In genomic region chr6:141922898-141923297, GRCh38 we compare ENCODE assay signal across 39 cellular contexts.
"Had no signal": no experiment of that assay in that cellular context is flagged by ENCODE, and none has a peak within 500 bp of the region (broad histone marks: within the 10 kb centered on the region; RNA-seq: fewer than 3 reads in every experiment).

No MANE protein-coding gene starts in this region.

- H3K4me3 ChIP-seq: adrenal gland, ascending aorta, body of pancreas, breast epithelium, cardiac muscle cell had no signal

- H3K27ac Mint-ChIP-seq: activated naive CD4-positive, alpha-beta T cell treated with anti-CD3 and anti-CD28 coated beads for 36 hours; activated naive CD4-positive, alpha-beta T cell treated with anti-CD3 and anti-CD28 coated beads, Interleukin-2, amount 10 ng/mL, durations not matched to agents 7 days and 5 days; activated naive CD4-positive, alpha-beta T cell treated with anti-CD3 and anti-CD28 coated beads, Interleukin-2, amount 50 U/mL, for 24 hours; activated naive CD4-positive, alpha-beta T cell treated with anti-CD3 and anti-CD28 coated beads, Interleukin-2, amount 50 U/mL, for 72 hours; activated naive CD8-positive, alpha-beta T cell; activated naive CD8-positive, alpha-beta T cell treated with anti-CD3 and anti-CD28 coated beads for 36 hours; activated naive CD8-positive, alpha-beta T cell treated with anti-CD3 and anti-CD28 coated beads, Interleukin-2, amount 10 ng/mL, durations not matched to agents 7 days and 5 days; activated naive CD8-positive, alpha-beta T cell treated with anti-CD3 and anti-CD28 coated beads, Interleukin-2, amount 50 U/mL, for 24 hours; activated T-cell treated with anti-CD3 and anti-CD28 coated beads, Interleukin-2, amount 50 U/mL, for 24 hours; activated T-cell treated with anti-CD3 and anti-CD28 coated beads, Interleukin-2, amount 50 U/mL, for 72 hours; activated T-helper 1 cell treated with anti-CD3 and anti-CD28 coated beads, Interleukin-12 subunit alpha, Interleukin-12 subunit beta, Interleukin-2, Interleukin-4 antibody, amounts not matched to agents 30 ng/mL and 10 ng/mL and 1 ng/mL, durations not matched to agents 14 hours and 24 hours and 36 hours; activated T-helper 17 cell treated with anti-CD3 and anti-CD28 coated beads, Interleukin-2, amount 50 U/mL, for 72 hours; activated T-helper 2 cell treated with anti-CD3 and anti-CD28 coated beads, Interferon-gamma antibody, Interleukin-2, Interleukin-4, amounts not matched to agents 10 μg/mL and 5 μg/mL and 100 μg/mL, durations not matched to agents 14 hours and 24 hours and 36 hours; brain had no signal

- H3K9me3 Mint-ChIP-seq: activated naive CD4-positive, alpha-beta T cell treated with anti-CD3 and anti-CD28 coated beads, Interleukin-2, amount 10 ng/mL, durations not matched to agents 7 days and 5 days; activated naive CD4-positive, alpha-beta T cell treated with anti-CD3 and anti-CD28 coated beads, Interleukin-2, amount 50 U/mL, for 24 hours; activated naive CD8-positive, alpha-beta T cell treated with anti-CD3 and anti-CD28 coated beads, Interleukin-2, amount 10 ng/mL, durations not matched to agents 7 days and 5 days; activated T-helper 17 cell treated with anti-CD3 and anti-CD28 coated beads, Interleukin-2, amount 50 U/mL, for 72 hours; central memory CD8-positive, alpha-beta T cell had no signal

- DNase-seq: activated effector memory CD4-positive, alpha-beta T cell treated with anti-CD3 and anti-CD28 coated beads, Interleukin-2, amount 50 U/mL, for 16 hours; activated effector memory CD4-positive, alpha-beta T cell treated with Interleukin-2 at 50 U/mL for 16 hours; activated gamma-delta T cell; activated gamma-delta T cell treated with Interleukin-2 at 50 U/mL for 16 hours; activated naive CD4-positive, alpha-beta T cell; activated naive CD4-positive, alpha-beta T cell treated with anti-CD3 and anti-CD28 coated beads for 36 hours; activated naive CD4-positive, alpha-beta T cell treated with anti-CD3 and anti-CD28 coated beads, Interleukin-2, amount 10 ng/mL, durations not matched to agents 7 days and 5 days; activated naive CD4-positive, alpha-beta T cell treated with anti-CD3 and anti-CD28 coated beads, Interleukin-2, amount 50 U/mL, for 16 hours; activated naive CD4-positive, alpha-beta T cell treated with Interleukin-2 at 50 U/mL for 16 hours; activated naive CD8-positive, alpha-beta T cell treated with anti-CD3 and anti-CD28 coated beads for 36 hours; activated naive CD8-positive, alpha-beta T cell treated with anti-CD3 and anti-CD28 coated beads, Interleukin-2, amount 10 ng/mL, durations not matched to agents 7 days and 5 days; activated naive CD8-positive, alpha-beta T cell treated with anti-CD3 and anti-CD28 coated beads, Interleukin-2, amount 50 U/mL, for 24 hours; activated T-cell treated with anti-CD3 and anti-CD28 coated beads, Interleukin-2, amount 50 U/mL, for 24 hours; activated T-cell treated with anti-CD3 and anti-CD28 coated beads, Interleukin-2, amount 50 U/mL, for 4 hours; activated T-cell treated with anti-CD3 and anti-CD28 coated beads, Interleukin-2, amount 50 U/mL, for 48 hours; activated T-cell treated with anti-CD3 and anti-CD28 coated beads, Interleukin-2, amount 50 U/mL, for 72 hours; adrenal gland; amniotic stem cell; amygdala; anterior cingulate cortex; aorta; body of pancreas; brain microvascular endothelial cell; caudate nucleus; central memory CD4-positive, alpha-beta T cell; cerebellar nuclear complex had no signal

- H3K4me3 Mint-ChIP-seq: activated naive CD4-positive, alpha-beta T cell treated with anti-CD3 and anti-CD28 coated beads for 36 hours; activated naive CD4-positive, alpha-beta T cell treated with anti-CD3 and anti-CD28 coated beads, Interleukin-2, amount 10 ng/mL, durations not matched to agents 7 days and 5 days; activated naive CD4-positive, alpha-beta T cell treated with anti-CD3 and anti-CD28 coated beads, Interleukin-2, amount 50 U/mL, for 24 hours; activated naive CD8-positive, alpha-beta T cell; activated naive CD8-positive, alpha-beta T cell treated with anti-CD3 and anti-CD28 coated beads for 36 hours; activated naive CD8-positive, alpha-beta T cell treated with anti-CD3 and anti-CD28 coated beads, Interleukin-2, amount 10 ng/mL, durations not matched to agents 7 days and 5 days; activated naive CD8-positive, alpha-beta T cell treated with anti-CD3 and anti-CD28 coated beads, Interleukin-2, amount 50 U/mL, for 24 hours; activated T-cell treated with anti-CD3 and anti-CD28 coated beads, Interleukin-2, amount 50 U/mL, for 24 hours; activated T-cell treated with anti-CD3 and anti-CD28 coated beads, Interleukin-2, amount 50 U/mL, for 4 hours; activated T-cell treated with anti-CD3 and anti-CD28 coated beads, Interleukin-2, amount 50 U/mL, for 72 hours; activated T-helper 1 cell treated with anti-CD3 and anti-CD28 coated beads, Interleukin-12 subunit alpha, Interleukin-12 subunit beta, Interleukin-2, Interleukin-4 antibody, amounts not matched to agents 30 ng/mL and 10 ng/mL and 1 ng/mL, durations not matched to agents 14 hours and 24 hours and 36 hours; activated T-helper 17 cell treated with anti-CD3 and anti-CD28 coated beads, Interleukin-2, amount 50 U/mL, for 72 hours; brain; central memory CD8-positive, alpha-beta T cell had no signal

- H3K27me3 ChIP-seq: adrenal gland, ascending aorta, body of pancreas, brain microvascular endothelial cell, breast epithelium, cardiac muscle cell had no signal

- H3K4me1 ChIP-seq: adrenal gland, ascending aorta, body of pancreas, breast epithelium had no signal

- H3K27ac ChIP-seq: adrenal gland, ascending aorta, body of pancreas, brain microvascular endothelial cell, breast epithelium, cardiac muscle cell had no signal

- H3K36me3 ChIP-seq: adrenal gland, ascending aorta, brain microvascular endothelial cell, breast epithelium, cardiac muscle cell had no signal

- H3K27me3 Mint-ChIP-seq: activated naive CD4-positive, alpha-beta T cell treated with anti-CD3 and anti-CD28 coated beads, Interleukin-2, amount 10 ng/mL, durations not matched to agents 7 days and 5 days; activated naive CD4-positive, alpha-beta T cell treated with anti-CD3 and anti-CD28 coated beads, Interleukin-2, amount 50 U/mL, for 24 hours; activated naive CD8-positive, alpha-beta T cell; activated naive CD8-positive, alpha-beta T cell treated with anti-CD3 and anti-CD28 coated beads for 36 hours; activated naive CD8-positive, alpha-beta T cell treated with anti-CD3 and anti-CD28 coated beads, Interleukin-2, amount 10 ng/mL, durations not matched to agents 7 days and 5 days; activated naive CD8-positive, alpha-beta T cell treated with anti-CD3 and anti-CD28 coated beads, Interleukin-2, amount 50 U/mL, for 24 hours; activated T-cell treated with anti-CD3 and anti-CD28 coated beads, Interleukin-2, amount 50 U/mL, for 24 hours; activated T-helper 17 cell treated with anti-CD3 and anti-CD28 coated beads, Interleukin-2, amount 50 U/mL, for 72 hours; brain; central memory CD8-positive, alpha-beta T cell had no signal

- H3K4me1 Mint-ChIP-seq: activated naive CD4-positive, alpha-beta T cell treated with anti-CD3 and anti-CD28 coated beads, Interleukin-2, amount 10 ng/mL, durations not matched to agents 7 days and 5 days; activated naive CD4-positive, alpha-beta T cell treated with anti-CD3 and anti-CD28 coated beads, Interleukin-2, amount 50 U/mL, for 24 hours; activated naive CD8-positive, alpha-beta T cell treated with anti-CD3 and anti-CD28 coated beads, Interleukin-2, amount 10 ng/mL, durations not matched to agents 7 days and 5 days; brain; central memory CD8-positive, alpha-beta T cell had no signal

- H3K36me3 Mint-ChIP-seq: activated naive CD4-positive, alpha-beta T cell treated with anti-CD3 and anti-CD28 coated beads, Interleukin-2, amount 10 ng/mL, durations not matched to agents 7 days and 5 days; activated naive CD4-positive, alpha-beta T cell treated with anti-CD3 and anti-CD28 coated beads, Interleukin-2, amount 50 U/mL, for 24 hours; activated naive CD4-positive, alpha-beta T cell treated with anti-CD3 and anti-CD28 coated beads, Interleukin-2, amount 50 U/mL, for 72 hours; activated naive CD8-positive, alpha-beta T cell; activated naive CD8-positive, alpha-beta T cell treated with anti-CD3 and anti-CD28 coated beads for 36 hours; activated naive CD8-positive, alpha-beta T cell treated with anti-CD3 and anti-CD28 coated beads, Interleukin-2, amount 10 ng/mL, durations not matched to agents 7 days and 5 days; brain had no signal

- ATAC-seq: activated naive CD4-positive, alpha-beta T cell treated with anti-CD3 and anti-CD28 coated beads, Interleukin-2, amount 50 U/mL, for 72 hours; activated naive CD8-positive, alpha-beta T cell treated with anti-CD3 and anti-CD28 coated beads, Interleukin-2, amount 50 U/mL, for 24 hours; activated T-cell treated with anti-CD3 and anti-CD28 coated beads, Interleukin-2, amount 50 U/mL, for 4 hours; activated T-cell treated with anti-CD3 and anti-CD28 coated beads, Interleukin-2, amount 50 U/mL, for 72 hours; activated T-helper 17 cell treated with anti-CD3 and anti-CD28 coated beads, Interleukin-2, amount 50 U/mL, for 72 hours; body of pancreas had no signal

- H3K9me3 ChIP-seq: adrenal gland, ascending aorta, body of pancreas, breast epithelium had no signal

- FAIRE-seq: astrocyte, bronchial epithelial cell had no signal
